In the genomic region with DNA sequence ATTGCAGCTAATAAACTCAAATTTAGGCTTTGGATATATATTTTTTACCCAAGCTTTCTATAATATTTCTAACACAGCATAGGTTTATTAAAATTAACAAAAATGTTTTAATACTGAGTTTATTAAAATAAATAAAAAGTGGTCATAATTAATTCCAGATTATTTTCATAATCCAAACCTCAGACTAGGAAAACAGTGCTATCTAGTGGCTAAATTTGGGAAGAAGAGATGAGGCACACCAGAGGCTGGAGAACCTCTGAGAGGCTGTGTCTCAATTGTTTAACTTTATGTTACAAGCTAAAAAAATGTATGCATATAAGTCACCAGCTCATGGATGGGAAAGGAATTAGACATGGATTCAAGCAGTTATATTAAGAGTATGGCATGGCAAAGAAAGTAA, we compare ENCODE assay signal across 10 cellular contexts.
A peak's percentile ranks its signal among the peaks of the same experiment; 100 is the strongest.
DNase-seq lines count a peak whose midpoint lies in the region; ATAC-seq, FAIRE-seq and TF ChIP-seq lines count a peak whose summit lies in the region.
"Had no signal": no experiment of that assay in that cellular context is flagged by ENCODE, and none has a peak within 500 bp of the region (broad histone marks: within the 10 kb centered on the region; RNA-seq: fewer than 3 reads in every experiment).

No MANE protein-coding gene starts in this region.

- H3K9ac ChIP-seq in HepG2 (ENCODE audit: insufficient read depth, low read depth, low read length) = no peak overlapping the region

- BruUV-seq in HepG2 (replicated peaks; lab: Mats Ljungman, UMichigan) = no TSS peak

- CTCF ChIA-PET in HepG2 (lab: Yijun Ruan, JAX; ENCODE audit: low intra/inter-chr PET ratio, low total read pairs) = interaction anchor here (1.8 kb wide), 1 partner anchor 90 kb away, joined by 15 read pairs; no protein-coding TSS in a partner anchor

- H3K27me3 ChIP-seq in adrenal gland (no peaks in the 10 kb centered on the region), HepG2 (ENCODE audit: control insufficient read depth in 1 of 2, insufficient read depth in 2 of 2, low read length in 2 of 2) (no peaks in the 10 kb centered on the region), thyroid gland (no peaks in the 10 kb centered on the region)

- TF ChIP-seq CTCF in adrenal gland (IDR thresholded peaks at IDR 0.05) (peak; percentile 30 to 61 (median 36)), HepG2 (CRISPR knock-in tag; IDR thresholded peaks at IDR 0.05) (peak; percentile 57), thyroid gland (IDR thresholded peaks at IDR 0.05) (peak in 3 of 6 experiments; percentile 31 to 45 (median 42))

- H3K9me3 ChIP-seq in adrenal gland (replicated peaks in 1 of 3) = no peaks in the 10 kb centered on the region
- H3K9me3 ChIP-seq in HepG2 (ENCODE audit: low read length) = no peaks in the 10 kb centered on the region
- no peaks in the 10 kb centered on the region for H3K9me3 ChIP-seq in thyroid gland

- DNase-seq in CD1c-positive myeloid dendritic cell (ENCODE audit: extremely low spot score) (peak; percentile 3), HT-29 (ENCODE audit: low spot score) (peak; percentile 38), adrenal gland (no peak), HepG2 (ENCODE audit: low spot score) (peak; percentile 4), thyroid gland (no peak)
- no peak for DNase-seq in stimulated activated CD4-positive, alpha-beta T cell treated with anti-CD3 and anti-CD28 coated beads, Interleukin-2, amount 100 ng/mL, for 24 hours
- DNase-seq: central memory CD4-positive, alpha-beta T cell; naive B cell had no signal

- no peaks in the 10 kb centered on the region for H4K20me1 ChIP-seq in HepG2 (ENCODE audit: insufficient read depth, low read length)

- TF ChIP-seq RAD21 in HepG2 (CRISPR knock-in tag; IDR thresholded peaks at IDR 0.05) = no peak

- H3K36me3 ChIP-seq in adrenal gland (replicated peaks in 1 of 2) (no peaks in the 10 kb centered on the region), HepG2 (replicated peaks in 1 of 2; ENCODE audit: control insufficient read depth in 1 of 2, insufficient read depth in 2 of 2, low read length in 2 of 2) (no peaks in the 10 kb centered on the region), thyroid gland (no peaks in the 10 kb centered on the region)

- TF ChIP-seq EP300 in HepG2 (IDR thresholded peaks at IDR 0.05; ENCODE audit: low read depth in 2 of 2, low read length in 2 of 2) (no peak), HepG2 (CRISPR knock-in tag; IDR thresholded peaks at IDR 0.05; ENCODE audit: borderline replicate concordance) (no peak)

- no peak overlapping the region for H3K27ac ChIP-seq in adrenal gland
- no peak overlapping the region for H3K27ac ChIP-seq in HepG2 (ENCODE audit: extremely low read length, insufficient read depth, low read length)
- H3K27ac ChIP-seq in thyroid gland = no peak overlapping the region

- no peak for FAIRE-seq in HepG2 (lab: Jason Lieb, UNC)

- H3K79me2 ChIP-seq in HepG2 (ENCODE audit: insufficient read depth, low read length) = no peaks in the 10 kb centered on the region

- H3K4me1 ChIP-seq in adrenal gland (replicated peaks in 1 of 2) (no peaks in the 10 kb centered on the region), HepG2 (ENCODE audit: insufficient read depth, low read length) (no peaks in the 10 kb centered on the region; the same call in 1 of the 2 replicates), thyroid gland (no peaks in the 10 kb centered on the region)

- POLR2A ChIA-PET in HepG2 (lab: Yijun Ruan, JAX) = no interaction called here

- H3K4me3 ChIP-seq in adrenal gland (no peak overlapping the region), HepG2 (replicated peaks in 1 of 3; ENCODE audit: insufficient read depth in 1 of 3, low read depth in 2 of 3, low read length in 3 of 3) (no peak overlapping the region), thyroid gland (replicated peaks in 1 of 3) (no peak overlapping the region)

- H3K4me2 ChIP-seq in HepG2 (ENCODE audit: low read depth, low read length) = no peak overlapping the region

- no peak for TF ChIP-seq POLR2A in adrenal gland (IDR thresholded peaks at IDR 0.05)
- no peak for TF ChIP-seq POLR2A in HepG2 (IDR thresholded peaks at IDR 0.05; ENCODE audit: insufficient read depth in 1 of 2, low read depth in 2 of 2, low read length in 2 of 2)
- no peak for TF ChIP-seq POLR2A in thyroid gland (IDR thresholded peaks at IDR 0.05)

- ATAC-seq in HepG2 = no peak
- ATAC-seq in GM18858 (IDR thresholded peaks at IDR 0.05; ENCODE audit: unreplicated experiment) = no peak
- ATAC-seq in GM19467 (IDR thresholded peaks at IDR 0.05; ENCODE audit: unreplicated experiment) = no peak

- intact Hi-C loops in adrenal gland (cut with DNase I) = loop anchor here in 1 of 2 donors (10.0 kb wide), 2 partner anchors 86 to 376 kb away; no protein-coding TSS in a partner anchor
- intact Hi-C loops in HepG2 (cut with micrococcal nuclease; ENCODE audit: unreplicated experiment) = loop anchor here (1.0 to 10.0 kb wide), 2 partner anchors 91 to 376 kb away; no protein-coding TSS in a partner anchor
- intact Hi-C loops in thyroid gland (cut with DNase I) = no loop called here

- in situ Hi-C loops in HepG2 (cut with HindIII; ENCODE audit: extremely low pct_ligation_motif_present, low pct_unique_long_range_greater_than_20kb) = loop anchor here (10.0 kb wide), 1 partner anchor 86 kb away; no protein-coding TSS in a partner anchor

- H2AFZ ChIP-seq in HepG2 (ENCODE audit: low read length) = no peak overlapping the region

TF ChIP-seq in HepG2, 621 proteins besides CTCF, POLR2A, EP300 and RAD21:
- TF ChIP-seq STAG1 (CRISPR knock-in tag; IDR thresholded peaks at IDR 0.05) = peak; percentile 68
- TF ChIP-seq SMC3 (IDR thresholded peaks at IDR 0.05; ENCODE audit: low read length) = peak; percentile 42; the same call in 1 of the 2 replicates
- TF ChIP-seq ZNF549 (CRISPR knock-in tag; IDR thresholded peaks at IDR 0.05) = no peak
- TF ChIP-seq, protein P1, sequence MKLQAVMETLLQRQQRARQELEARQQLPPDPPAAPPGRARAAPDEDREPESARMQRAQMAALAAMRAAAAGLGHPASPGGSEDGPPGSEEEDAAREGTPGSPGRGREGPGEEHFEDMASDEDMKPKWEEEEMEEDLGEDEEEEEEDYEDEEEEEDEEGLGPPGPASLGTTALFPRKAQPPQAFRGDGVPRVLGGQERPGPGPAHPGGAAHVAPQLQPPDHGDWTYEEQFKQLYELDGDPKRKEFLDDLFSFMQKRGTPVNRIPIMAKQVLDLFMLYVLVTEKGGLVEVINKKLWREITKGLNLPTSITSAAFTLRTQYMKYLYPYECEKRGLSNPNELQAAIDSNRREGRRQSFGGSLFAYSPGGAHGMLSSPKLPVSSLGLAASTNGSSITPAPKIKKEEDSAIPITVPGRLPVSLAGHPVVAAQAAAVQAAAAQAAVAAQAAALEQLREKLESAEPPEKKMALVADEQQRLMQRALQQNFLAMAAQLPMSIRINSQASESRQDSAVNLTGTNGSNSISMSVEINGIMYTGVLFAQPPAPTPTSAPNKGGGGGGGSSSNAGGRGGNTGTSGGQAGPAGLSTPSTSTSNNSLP (IDR thresholded peaks at IDR 0.05; ENCODE audit: low read depth, low read length) = peak; percentile 71; the same call in 1 of the 2 replicates

Comparison
In these comparisons a context has a peak if more than half of its experiments do, and no peak if none do; other contexts are left out.
1. DNase-seq: peak in CD1c-positive myeloid dendritic cell (single experiment), HT-29 (single experiment) and HepG2 (single experiment); none in adrenal gland (0 of 7), stimulated activated CD4-positive, alpha-beta T cell treated with anti-CD3 and anti-CD28 coated beads, Interleukin-2, amount 100 ng/mL, for 24 hours (0 of 2) and thyroid gland (0 of 2).